In the genomic region with DNA sequence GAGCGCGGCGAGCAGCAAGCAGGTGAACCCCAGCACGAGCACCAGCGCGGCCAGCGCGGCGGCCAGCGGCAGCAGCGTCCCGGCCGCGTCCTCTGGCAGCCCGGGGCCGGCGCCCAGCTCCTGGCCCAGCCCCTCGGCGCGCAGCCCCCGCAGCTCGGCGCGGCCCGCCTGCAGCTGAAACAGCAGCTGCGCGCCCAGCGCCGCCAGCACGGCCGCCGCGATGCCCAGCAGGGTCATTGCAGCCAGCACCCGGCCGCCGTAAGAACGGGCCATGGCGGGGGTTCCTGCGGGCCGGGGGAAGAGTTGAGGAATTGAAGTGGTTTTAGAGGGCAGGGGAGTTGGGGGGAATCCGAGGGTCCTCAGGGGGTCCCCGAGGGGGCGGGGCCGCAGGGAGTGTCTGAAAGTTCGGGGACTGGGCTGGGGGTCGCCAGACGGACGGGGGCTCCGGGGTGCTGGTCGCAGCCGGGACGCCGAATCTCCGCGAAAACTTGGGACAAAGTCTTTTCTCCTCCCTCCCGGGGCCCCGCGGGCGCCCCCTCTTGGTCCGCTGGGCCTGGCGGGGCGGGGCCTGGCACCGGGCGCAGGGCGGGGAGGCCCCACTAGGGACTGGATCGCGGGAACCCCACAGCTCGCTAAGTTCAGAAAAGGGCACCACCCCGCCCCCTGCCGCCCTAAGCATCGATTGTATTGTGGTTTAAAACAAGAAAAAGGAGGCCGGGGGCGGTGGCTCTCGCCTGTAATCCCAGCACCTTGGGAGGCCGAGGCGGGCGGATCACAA, we compare ENCODE assay signal across 8 cellular contexts. TPM values are rescaled to one million over a fixed set of nuclear protein-coding genes. Genes with fewer than 3 reads are reported as not detected.
DNase-seq lines count a peak whose midpoint lies in the region; ATAC-seq and TF ChIP-seq lines count a peak whose summit lies in the region.

Gene TMEM221 (minus strand): TSS at position 479 of the 778 bp plus-strand sequence. CDS start 206 bp downstream, at position 273.

- H3K4me1 ChIP-seq in lung (ENCODE audit: control insufficient read depth in 2 of 2, insufficient read depth in 2 of 2, low read length in 2 of 2) = peaks cover 3 to 7% of the 10 kb centered on the region in 2 donors

- no peaks in the 10 kb centered on the region for H3K36me3 ChIP-seq in lung (ENCODE audit: control insufficient read depth in 2 of 2, insufficient read depth in 2 of 2, low read length in 2 of 2)

- ATAC-seq in lung (ENCODE audit: insufficient read depth, low FRiP score) = no peak
- ATAC-seq in GM21367 (IDR thresholded peaks at IDR 0.05; ENCODE audit: unreplicated experiment) = no peak

- H3K9me3 ChIP-seq in lung (ENCODE audit: control insufficient read depth in 2 of 2, insufficient read depth in 1 of 2, low read length in 1 of 2) = peaks cover 0 to 2% of the 10 kb centered on the region in 2 donors

- peak; percentile 32 for TF ChIP-seq CTCF in HL-60 (IDR thresholded peaks at IDR 0.05; ENCODE audit: insufficient read depth, low read length)
- TF ChIP-seq CTCF in WI38 (IDR thresholded peaks at IDR 0.05; ENCODE audit: low read depth, low read length) = peak; percentile 59
- TF ChIP-seq CTCF in chondrocyte (IDR thresholded peaks at IDR 0.05) = peak; percentile 82
- no peak for TF ChIP-seq CTCF in lung (IDR thresholded peaks at IDR 0.05; ENCODE audit: control extremely low read depth, extremely low read depth)

- H3K9me3 Mint-ChIP-seq in chondrocyte (ENCODE audit: low read depth) = no peaks in the 10 kb centered on the region

- DNase-seq in AG20443 (ENCODE audit: low spot score) = peak; percentile 84
- DNase-seq in HL-60 (ENCODE audit: low read depth in 1 of 2, low spot score in 1 of 2) = peak; percentile 32 to 55
- no peak for DNase-seq in chondrocyte (ENCODE audit: low spot score)
- no peak for DNase-seq in lung (ENCODE audit: low spot score)
- DNase-seq in stimulated activated naive CD4-positive, alpha-beta T cell (lab: John Stamatoyannopoulos, UW) = peak; percentile 34 to 60 (median 46)
- no peak for DNase-seq in hippocampal formation (lab: John Stamatoyannopoulos, UW)

- WGBS in lung, 2 donors = 2 to 3% methylated on average over 52 to 77 of the region's 77 CpGs

- peaks cover 5% of the 10 kb centered on the region for H3K4me1 Mint-ChIP-seq in chondrocyte (ENCODE audit: low read depth)

- H3K27me3 Mint-ChIP-seq in chondrocyte (ENCODE audit: low read depth) = peaks cover 17% of the 10 kb centered on the region

- H3K27ac Mint-ChIP-seq in chondrocyte (ENCODE audit: unreplicated experiment) = no peak within 1 kb of the TSS

- peak within 1 kb of the TSS; percentile 64 for H3K4me3 Mint-ChIP-seq in chondrocyte (ENCODE audit: unreplicated experiment)

- H3K27me3 ChIP-seq in HL-60 (ENCODE audit: insufficient read depth, poor library complexity, severe bottlenecking) (peaks cover 4% of the 10 kb centered on the region), lung (ENCODE audit: control insufficient read depth, insufficient read depth) (no peaks in the 10 kb centered on the region)

- no peaks in the 10 kb centered on the region for H3K36me3 Mint-ChIP-seq in chondrocyte (ENCODE audit: low read depth)

- peak within 1 kb of the TSS; percentile 40 for H3K4me3 ChIP-seq in HL-60 (replicated peaks; ENCODE audit: insufficient read depth, low read length)
- peak within 1 kb of the TSS; percentile 43 for H3K4me3 ChIP-seq in WI38 (ENCODE audit: low read depth, low read length)
- H3K4me3 ChIP-seq in lung = peak within 1 kb of the TSS; percentile 3

- H3K27ac ChIP-seq in HL-60 (replicated peaks) (no peak within 1 kb of the TSS), lung (ENCODE audit: low read depth in 1 of 2, low read length in 1 of 2) (no peak within 1 kb of the TSS)

RNA-seq across cellular contexts. Expression of gene TMEM221, which starts in this region (rescaled TPM):
- 0.27 to 0.57 TPM (median 0.28 TPM) in 3 replicates for total RNA-seq in chondrocyte
- total RNA-seq in lung = under 1 TPM; 0.12 to 0.57 TPM
- under 1 TPM; 0.06 to 0.08 TPM for polyA plus RNA-seq in lung

Comparison
In these comparisons a context has a peak if more than half of its experiments do, and no peak if none do; other contexts are left out.
1. DNase-seq: peak in AG20443 (single experiment), HL-60 (2 of 2) and stimulated activated naive CD4-positive, alpha-beta T cell (6 of 6); none in chondrocyte (single experiment), lung (single experiment) and hippocampal formation (0 of 2).
2. Peak in every context shown above with its lines, with median percentiles within 50 percentile points of each other: H3K4me3 ChIP-seq.